1 cellular context compared by ENCODE assay signal in genomic region chr19:16893686-16893990, GRCh38.
TF ChIP-seq lines count a peak whose summit lies in the region.

No MANE protein-coding gene starts in this region.

TF ChIP-seq in K562, 482 proteins besides CTCF, POLR2A, EP300 and RAD21:
- TF ChIP-seq SUPT5H (IDR thresholded peaks at IDR 0.05) (0 out of 2 replicates have a peak, but pooled peaks have one; percentile 11), FOXJ2 (tag; IDR thresholded peaks at IDR 0.05) (no peak), ZNF3 (CRISPR knock-in tag; IDR thresholded peaks at IDR 0.05) (no peak), RBM39 (optimal IDR thresholded peaks at IDR 0.05; ENCODE audit: low read depth, low read length) (no peak), CTCFL (IDR thresholded peaks at IDR 0.05; ENCODE audit: borderline replicate concordance, insufficient read depth, low read depth, low read length, poor library complexity, severe bottlenecking) (no peak), SP1 (CRISPR knock-in tag; IDR thresholded peaks at IDR 0.05) (no peak), POLR2G (IDR thresholded peaks at IDR 0.05; ENCODE audit: low read depth, low read length) (peak; percentile 85), TFAP4 (CRISPR knock-in tag; IDR thresholded peaks at IDR 0.05; ENCODE audit: borderline replicate concordance) (no peak), RBFOX2 (IDR thresholded peaks at IDR 0.05; ENCODE audit: low read depth, low read length) (peak; percentile 53), GABPB2 (CRISPR knock-in tag; conservative IDR thresholded peaks at IDR 0.05) (no peak), ZBTB34 (CRISPR knock-in tag; IDR thresholded peaks at IDR 0.05) (no peak), MBD2 (IDR thresholded peaks at IDR 0.05; ENCODE audit: borderline replicate concordance, low read depth) (0 out of 2 replicates have a peak, but pooled peaks have one; percentile 15)
